ENCODE assay signal across 8 cellular contexts in the genomic region with DNA sequence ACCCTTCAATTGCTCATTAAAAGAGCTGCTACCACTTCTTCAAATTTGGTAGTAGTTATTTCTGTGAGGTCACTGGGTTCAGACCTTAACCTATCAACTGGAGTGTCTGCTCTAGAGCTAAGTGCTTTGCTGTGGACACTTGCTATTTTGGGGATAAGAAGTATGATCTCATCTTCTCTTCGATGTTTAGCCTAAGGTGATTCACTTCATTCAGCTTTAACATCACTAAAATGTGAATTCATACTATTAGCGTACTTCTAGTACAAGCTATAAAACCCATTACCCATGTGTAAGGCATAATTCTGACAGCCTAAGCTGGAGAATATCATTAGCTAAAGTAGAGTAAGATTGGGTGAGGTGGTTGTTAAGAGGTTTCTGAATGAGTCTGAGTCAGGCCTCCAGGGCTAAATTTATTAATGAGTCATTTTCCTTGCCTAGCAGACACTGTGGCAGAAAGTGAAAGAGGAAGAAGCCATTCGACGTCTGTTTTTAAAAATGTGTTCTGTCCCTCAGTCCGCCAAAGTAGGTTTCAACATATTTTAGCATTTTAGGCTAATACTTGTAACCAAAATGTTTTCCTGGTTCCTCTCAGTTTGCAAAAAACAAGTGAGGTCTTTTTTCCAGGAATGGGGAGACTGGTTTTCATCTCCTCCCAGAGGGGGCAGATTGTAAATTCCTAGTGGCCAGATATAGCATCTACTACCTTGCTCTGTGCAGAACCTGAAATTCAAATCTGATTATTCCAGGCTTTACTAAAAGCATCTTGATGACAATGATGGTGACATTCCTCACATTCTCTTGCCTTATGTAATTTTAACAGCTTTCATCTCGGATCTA.
DNase-seq lines count a peak whose midpoint lies in the region; ATAC-seq and TF ChIP-seq lines count a peak whose summit lies in the region.

No MANE protein-coding gene starts in this region.

- TF ChIP-seq POLR2A in heart left ventricle (IDR thresholded peaks at IDR 0.05): no peak

- H4K20me1 ChIP-seq in GM23248 (ENCODE audit: insufficient read depth): no peaks in the 10 kb centered on the region
- no peaks in the 10 kb centered on the region for H4K20me1 ChIP-seq in smooth muscle cell (ENCODE audit: low read depth)

- H3K36me3 ChIP-seq in GM23248 (ENCODE audit: low read depth): no peaks in the 10 kb centered on the region
- H3K36me3 ChIP-seq in heart left ventricle: no peaks in the 10 kb centered on the region
- no peaks in the 10 kb centered on the region for H3K36me3 ChIP-seq in smooth muscle cell (ENCODE audit: low read depth)

- CTCF ChIA-PET in activated CD8-positive, alpha-beta T cell treated with anti-CD3 and anti-CD28 coated beads, Interleukin-2, amount 10 ng/mL, durations not matched to agents 7 days and 5 days (lab: Charles Lee): interaction anchor here (0.6 to 0.9 kb wide), 2 partner anchors 221 to 728 kb away, joined by 3 to 4 read pairs; no protein-coding TSS in a partner anchor

- H3K4me1 ChIP-seq in GM23248 (ENCODE audit: insufficient read depth): peaks cover 11% of the 10 kb centered on the region
- peaks cover 0 to 28% (median 7%) of the 10 kb centered on the region in 12 donors for H3K4me1 ChIP-seq in heart left ventricle
- no peaks in the 10 kb centered on the region for H3K4me1 ChIP-seq in smooth muscle cell (ENCODE audit: low read depth)

- 12 to 17% methylated on average over 6 of the region's 6 CpGs for WGBS in GM23248 (ENCODE audit: low coverage in 1 of 2, low lambda C conversion rate in 2 of 2, missing lambda C conversion rate in 2 of 2), 2 experiments
- WGBS in heart left ventricle, 4 donors: 33 to 42% (median 36%) methylated on average over 6 of the region's 6 CpGs
- 15% methylated on average over 6 of the region's 6 CpGs for WGBS in smooth muscle cell (ENCODE audit: low lambda C conversion rate)

- H3K4me3 ChIP-seq in GM23248 (peak overlapping the region; percentile 73), heart left ventricle (peak overlapping the region in 8 of 12 donors; percentile 5 to 37 (median 18)), smooth muscle cell (peak overlapping the region; percentile 36)

- H3K27me3 Mint-ChIP-seq in activated CD8-positive, alpha-beta T cell treated with anti-CD3 and anti-CD28 coated beads, Interleukin-2, amount 10 ng/mL, durations not matched to agents 7 days and 5 days (ENCODE audit: low read depth): peaks cover 7% of the 10 kb centered on the region

- intact Hi-C loops in heart left ventricle (cut with DNase I): loop anchor here in 1 of 10 donors (10.0 kb wide), 1 partner anchor 174 kb away; the partner anchor contains the start of gene BHLHE41

- in situ Hi-C loops in GM13976 (cut with MboI; ENCODE audit: low sequenced_read_pairs, unreplicated experiment): no loop called here
- in situ Hi-C loops in GM23248 (cut with MboI): no loop called here
- in situ Hi-C loops in KBM-7 (cut with MboI; ENCODE audit: low pct_unique_long_range_greater_than_20kb, low sequenced_read_pairs): no loop called here

- H3K27ac Mint-ChIP-seq in activated CD8-positive, alpha-beta T cell treated with anti-CD3 and anti-CD28 coated beads, Interleukin-2, amount 10 ng/mL, durations not matched to agents 7 days and 5 days: peak overlapping the region; percentile 68

- H3K4me2 ChIP-seq in GM23248 (ENCODE audit: unreplicated experiment) (peak overlapping the region; percentile 76), smooth muscle cell (peak overlapping the region; percentile 85)

- peak overlapping the region; percentile 81 for H3K27ac ChIP-seq in GM23248
- peak overlapping the region in 11 of 12 donors; percentile 50 to 84 (median 69) for H3K27ac ChIP-seq in heart left ventricle
- peak overlapping the region; percentile 93 for H3K27ac ChIP-seq in smooth muscle cell (ENCODE audit: low read depth)

- no peak for TF ChIP-seq CTCF in GM13976 (IDR thresholded peaks at IDR 0.05; ENCODE audit: borderline replicate concordance, control extremely low read depth, extremely low read depth, insufficient read depth, missing control alignments)
- peak in 5 of 12 donors; percentile 0 to 36 (median 22) for TF ChIP-seq CTCF in heart left ventricle (IDR thresholded peaks at IDR 0.05)
- TF ChIP-seq CTCF in smooth muscle cell (IDR thresholded peaks at IDR 0.05; ENCODE audit: borderline replicate concordance, insufficient read depth, poor library complexity, severe bottlenecking): peak; percentile 28

- no peaks in the 10 kb centered on the region for H3K9me3 Mint-ChIP-seq in activated CD8-positive, alpha-beta T cell treated with anti-CD3 and anti-CD28 coated beads, Interleukin-2, amount 10 ng/mL, durations not matched to agents 7 days and 5 days (ENCODE audit: insufficient read depth)

- no peaks in the 10 kb centered on the region for H3K36me3 Mint-ChIP-seq in activated CD8-positive, alpha-beta T cell treated with anti-CD3 and anti-CD28 coated beads, Interleukin-2, amount 10 ng/mL, durations not matched to agents 7 days and 5 days (ENCODE audit: low read depth)

- H3K9me2 ChIP-seq in GM23248 (ENCODE audit: insufficient read depth): no peaks in the 10 kb centered on the region

- H3K27me3 ChIP-seq in GM23248 (replicated peaks; ENCODE audit: insufficient read depth) (no peaks in the 10 kb centered on the region), heart left ventricle (no peaks in the 10 kb centered on the region), smooth muscle cell (ENCODE audit: low read depth) (no peaks in the 10 kb centered on the region)

- H2AFZ ChIP-seq in GM23248 (peak overlapping the region; percentile 89), smooth muscle cell (ENCODE audit: low read depth) (peak overlapping the region; percentile 80)

- POLR2A ChIA-PET in activated CD8-positive, alpha-beta T cell treated with anti-CD3 and anti-CD28 coated beads, Interleukin-2, amount 10 ng/mL, durations not matched to agents 7 days and 5 days (lab: Charles Lee): no interaction called here

- ATAC-seq in activated CD8-positive, alpha-beta T cell treated with anti-CD3 and anti-CD28 coated beads, Interleukin-2, amount 10 ng/mL, durations not matched to agents 7 days and 5 days: peak; percentile 98
- peak; percentile 93 to 99 (median 96) for ATAC-seq in heart left ventricle

- H3F3A ChIP-seq in GM23248 (ENCODE audit: insufficient read depth) (peaks cover 23% of the 10 kb centered on the region), smooth muscle cell (ENCODE audit: low read depth) (peaks cover 8% of the 10 kb centered on the region)

- peak; percentile 77 for DNase-seq in GM13976 (ENCODE audit: low spot score)
- peak; percentile 92 for DNase-seq in GM23248
- peak; percentile 84 for DNase-seq in KBM-7
- DNase-seq in activated CD8-positive, alpha-beta T cell treated with anti-CD3 and anti-CD28 coated beads, Interleukin-2, amount 10 ng/mL, durations not matched to agents 7 days and 5 days: peak; percentile 40
- DNase-seq in heart left ventricle: no peak
- DNase-seq in smooth muscle cell (lab: John Stamatoyannopoulos, UW; ENCODE audit: unreplicated experiment): no peak
- no peak for DNase-seq in stimulated activated CD4-positive, alpha-beta T cell treated with anti-CD3 and anti-CD28 coated beads, Interleukin-12 subunit alpha, Interleukin-12 subunit beta, amount 100 ng/mL, for 4 hours
- no peak for DNase-seq in NCI-H510A treated with DMSO at 0.1 percent for 48 hours (lab: John Stamatoyannopoulos, UW)

- peak overlapping the region; percentile 53 for H3K4me3 Mint-ChIP-seq in activated CD8-positive, alpha-beta T cell treated with anti-CD3 and anti-CD28 coated beads, Interleukin-2, amount 10 ng/mL, durations not matched to agents 7 days and 5 days

- H3K9ac ChIP-seq in GM23248: peak overlapping the region; percentile 79
- peak overlapping the region; percentile 73 for H3K9ac ChIP-seq in smooth muscle cell (ENCODE audit: low read depth)

- H3K9me3 ChIP-seq in GM23248 (ENCODE audit: low read depth) (no peaks in the 10 kb centered on the region), heart left ventricle (no peaks in the 10 kb centered on the region), smooth muscle cell (replicated peaks; ENCODE audit: low read depth) (no peaks in the 10 kb centered on the region)

- H3K79me2 ChIP-seq in GM23248 (ENCODE audit: insufficient read depth) (no peaks in the 10 kb centered on the region), smooth muscle cell (ENCODE audit: low read depth) (no peaks in the 10 kb centered on the region)

- H3K4me1 Mint-ChIP-seq in activated CD8-positive, alpha-beta T cell treated with anti-CD3 and anti-CD28 coated beads, Interleukin-2, amount 10 ng/mL, durations not matched to agents 7 days and 5 days (ENCODE audit: low read depth): peaks cover 21% of the 10 kb centered on the region

Comparison
In these comparisons a context has a peak if more than half of its experiments do, and no peak if none do; other contexts are left out.
1. DNase-seq: peak in GM13976 (single experiment), GM23248 (single experiment), KBM-7 (single experiment) and activated CD8-positive, alpha-beta T cell treated with anti-CD3 and anti-CD28 coated beads, Interleukin-2, amount 10 ng/mL, durations not matched to agents 7 days and 5 days (single experiment); none in heart left ventricle (0 of 5), smooth muscle cell (single experiment), stimulated activated CD4-positive, alpha-beta T cell treated with anti-CD3 and anti-CD28 coated beads, Interleukin-12 subunit alpha, Interleukin-12 subunit beta, amount 100 ng/mL, for 4 hours (single experiment) and NCI-H510A treated with DMSO at 0.1 percent for 48 hours (single experiment).
2. H3K4me3 ChIP-seq: peak in every context shown above with its lines; median percentile 73 in GM23248; 36 in smooth muscle cell; 18 in heart left ventricle.
3. Peak in every context shown above with its lines, with median percentiles within 50 percentile points of each other: H3K27ac ChIP-seq.